2 cellular contexts compared by ENCODE assay signal in the genomic region with DNA sequence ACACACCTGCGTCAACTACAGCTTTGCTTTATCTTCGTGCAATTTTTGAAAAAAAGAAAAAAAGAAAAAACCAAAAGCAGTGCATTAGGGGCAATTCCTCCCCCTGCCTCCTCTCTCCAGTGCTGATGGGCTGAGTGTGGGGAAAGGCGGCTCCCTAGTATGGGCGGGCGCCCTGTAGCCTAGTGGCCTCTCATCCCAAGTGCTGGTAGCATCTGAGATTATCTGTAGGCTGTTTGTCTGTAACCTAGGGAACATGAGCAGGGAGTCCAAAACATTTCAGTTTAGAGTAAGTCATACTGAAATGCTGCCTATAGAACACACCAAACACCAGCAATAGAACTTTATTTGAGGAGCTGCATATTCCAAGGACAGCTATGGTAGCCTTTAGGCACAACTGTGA.
TF ChIP-seq lines count a peak whose summit lies in the region.

No MANE protein-coding gene starts in this region.

TF ChIP-seq in K562, 482 proteins besides CTCF, POLR2A, EP300 and RAD21:
- TF ChIP-seq HNRNPL (IDR thresholded peaks at IDR 0.05; ENCODE audit: low read depth, low read length), result no peak
- TF ChIP-seq, protein P1, sequence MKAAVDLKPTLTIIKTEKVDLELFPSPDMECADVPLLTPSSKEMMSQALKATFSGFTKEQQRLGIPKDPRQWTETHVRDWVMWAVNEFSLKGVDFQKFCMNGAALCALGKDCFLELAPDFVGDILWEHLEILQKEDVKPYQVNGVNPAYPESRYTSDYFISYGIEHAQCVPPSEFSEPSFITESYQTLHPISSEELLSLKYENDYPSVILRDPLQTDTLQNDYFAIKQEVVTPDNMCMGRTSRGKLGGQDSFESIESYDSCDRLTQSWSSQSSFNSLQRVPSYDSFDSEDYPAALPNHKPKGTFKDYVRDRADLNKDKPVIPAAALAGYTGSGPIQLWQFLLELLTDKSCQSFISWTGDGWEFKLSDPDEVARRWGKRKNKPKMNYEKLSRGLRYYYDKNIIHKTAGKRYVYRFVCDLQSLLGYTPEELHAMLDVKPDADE (conservative IDR thresholded peaks at IDR 0.05; ENCODE audit: control insufficient read depth, low read depth, low read length), result no peak
- TF ChIP-seq, protein P2, sequence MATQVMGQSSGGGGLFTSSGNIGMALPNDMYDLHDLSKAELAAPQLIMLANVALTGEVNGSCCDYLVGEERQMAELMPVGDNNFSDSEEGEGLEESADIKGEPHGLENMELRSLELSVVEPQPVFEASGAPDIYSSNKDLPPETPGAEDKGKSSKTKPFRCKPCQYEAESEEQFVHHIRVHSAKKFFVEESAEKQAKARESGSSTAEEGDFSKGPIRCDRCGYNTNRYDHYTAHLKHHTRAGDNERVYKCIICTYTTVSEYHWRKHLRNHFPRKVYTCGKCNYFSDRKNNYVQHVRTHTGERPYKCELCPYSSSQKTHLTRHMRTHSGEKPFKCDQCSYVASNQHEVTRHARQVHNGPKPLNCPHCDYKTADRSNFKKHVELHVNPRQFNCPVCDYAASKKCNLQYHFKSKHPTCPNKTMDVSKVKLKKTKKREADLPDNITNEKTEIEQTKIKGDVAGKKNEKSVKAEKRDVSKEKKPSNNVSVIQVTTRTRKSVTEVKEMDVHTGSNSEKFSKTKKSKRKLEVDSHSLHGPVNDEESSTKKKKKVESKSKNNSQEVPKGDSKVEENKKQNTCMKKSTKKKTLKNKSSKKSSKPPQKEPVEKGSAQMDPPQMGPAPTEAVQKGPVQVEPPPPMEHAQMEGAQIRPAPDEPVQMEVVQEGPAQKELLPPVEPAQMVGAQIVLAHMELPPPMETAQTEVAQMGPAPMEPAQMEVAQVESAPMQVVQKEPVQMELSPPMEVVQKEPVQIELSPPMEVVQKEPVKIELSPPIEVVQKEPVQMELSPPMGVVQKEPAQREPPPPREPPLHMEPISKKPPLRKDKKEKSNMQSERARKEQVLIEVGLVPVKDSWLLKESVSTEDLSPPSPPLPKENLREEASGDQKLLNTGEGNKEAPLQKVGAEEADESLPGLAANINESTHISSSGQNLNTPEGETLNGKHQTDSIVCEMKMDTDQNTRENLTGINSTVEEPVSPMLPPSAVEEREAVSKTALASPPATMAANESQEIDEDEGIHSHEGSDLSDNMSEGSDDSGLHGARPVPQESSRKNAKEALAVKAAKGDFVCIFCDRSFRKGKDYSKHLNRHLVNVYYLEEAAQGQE (CRISPR knock-in tag; IDR thresholded peaks at IDR 0.05; ENCODE audit: low read depth), result no peak
- TF ChIP-seq, protein P3, sequence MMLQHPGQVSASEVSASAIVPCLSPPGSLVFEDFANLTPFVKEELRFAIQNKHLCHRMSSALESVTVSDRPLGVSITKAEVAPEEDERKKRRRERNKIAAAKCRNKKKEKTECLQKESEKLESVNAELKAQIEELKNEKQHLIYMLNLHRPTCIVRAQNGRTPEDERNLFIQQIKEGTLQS (IDR thresholded peaks at IDR 0.05), result no peak
- TF ChIP-seq, protein P3 (CRISPR knock-in tag; conservative IDR thresholded peaks at IDR 0.05), result no peak
- no peak for TF ChIP-seq U2AF1 (optimal IDR thresholded peaks at IDR 0.05; ENCODE audit: low read depth, low read length)
- TF ChIP-seq NONO (IDR thresholded peaks at IDR 0.05; ENCODE audit: low read depth in 2 of 2, low read length in 1 of 2), result no peak
- TF ChIP-seq MECOM (CRISPR knock-in tag; IDR thresholded peaks at IDR 0.05), result no peak
- TF ChIP-seq NR2C1 (IDR thresholded peaks at IDR 0.05), result no peak
- TF ChIP-seq NR2C1 (tag; IDR thresholded peaks at IDR 0.05), result no peak
- TF ChIP-seq GABPA (tag; conservative IDR thresholded peaks at IDR 0.05; ENCODE audit: low read depth), result no peak
- no peak for TF ChIP-seq ZNF354B (CRISPR knock-in tag; IDR thresholded peaks at IDR 0.05)
- TF ChIP-seq BHLHE40 (IDR thresholded peaks at IDR 0.05; ENCODE audit: low read length), result no peak
- no peak for TF ChIP-seq ZNF561 (CRISPR knock-in tag; conservative IDR thresholded peaks at IDR 0.05)
- TF ChIP-seq, protein P4, sequence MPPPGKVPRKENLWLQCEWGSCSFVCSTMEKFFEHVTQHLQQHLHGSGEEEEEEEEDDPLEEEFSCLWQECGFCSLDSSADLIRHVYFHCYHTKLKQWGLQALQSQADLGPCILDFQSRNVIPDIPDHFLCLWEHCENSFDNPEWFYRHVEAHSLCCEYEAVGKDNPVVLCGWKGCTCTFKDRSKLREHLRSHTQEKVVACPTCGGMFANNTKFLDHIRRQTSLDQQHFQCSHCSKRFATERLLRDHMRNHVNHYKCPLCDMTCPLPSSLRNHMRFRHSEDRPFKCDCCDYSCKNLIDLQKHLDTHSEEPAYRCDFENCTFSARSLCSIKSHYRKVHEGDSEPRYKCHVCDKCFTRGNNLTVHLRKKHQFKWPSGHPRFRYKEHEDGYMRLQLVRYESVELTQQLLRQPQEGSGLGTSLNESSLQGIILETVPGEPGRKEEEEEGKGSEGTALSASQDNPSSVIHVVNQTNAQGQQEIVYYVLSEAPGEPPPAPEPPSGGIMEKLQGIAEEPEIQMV (tag; conservative IDR thresholded peaks at IDR 0.05; ENCODE audit: low read depth), result no peak
- TF ChIP-seq GATAD2B (IDR thresholded peaks at IDR 0.05; ENCODE audit: borderline replicate concordance), result no peak
- TF ChIP-seq ZNF830 (CRISPR knock-in tag; IDR thresholded peaks at IDR 0.05), result no peak
- TF ChIP-seq HNRNPUL1 (IDR thresholded peaks at IDR 0.05; ENCODE audit: low read length), result no peak

TF ChIP-seq in H1, 55 proteins besides CTCF, POLR2A, EP300 and RAD21:
- TF ChIP-seq POLR2AphosphoS5 (IDR thresholded peaks at IDR 0.05; ENCODE audit: low read depth, low read length) (no peak), MAFK (IDR thresholded peaks at IDR 0.05; ENCODE audit: low read depth, low read length) (no peak), BCL11A (IDR thresholded peaks at IDR 0.05; ENCODE audit: low read depth in 2 of 2, low read length in 2 of 2) (no peak), GTF2F1 (IDR thresholded peaks at IDR 0.05; ENCODE audit: borderline replicate concordance, low read depth, low read length) (no peak), SP1 (IDR thresholded peaks at IDR 0.05; ENCODE audit: low read depth, low read length) (no peak), FOSL1 (IDR thresholded peaks at IDR 0.05; ENCODE audit: insufficient read depth, low read depth, low read length) (no peak), KDM5A (IDR thresholded peaks at IDR 0.05; ENCODE audit: low read length) (no peak), KDM4A (IDR thresholded peaks at IDR 0.05; ENCODE audit: low read depth, low read length, severe bottlenecking) (no peak), SP4 (IDR thresholded peaks at IDR 0.05; ENCODE audit: low read length) (no peak), EZH2 (IDR thresholded peaks at IDR 0.05; ENCODE audit: low read depth, low read length, severe bottlenecking) (no peak), CBX5 (IDR thresholded peaks at IDR 0.05; ENCODE audit: low read depth, low read length) (no peak), JUN (IDR thresholded peaks at IDR 0.05; ENCODE audit: low read depth, low read length) (no peak), RXRA (IDR thresholded peaks at IDR 0.05; ENCODE audit: insufficient read depth, low read depth, low read length) (no peak), SP2 (IDR thresholded peaks at IDR 0.05; ENCODE audit: low read length) (no peak), POU5F1 (IDR thresholded peaks at IDR 0.05; ENCODE audit: low read depth, low read length) (no peak), HDAC6 (IDR thresholded peaks at IDR 0.05; ENCODE audit: low read depth, low read length) (no peak), YY1 (IDR thresholded peaks at IDR 0.05; ENCODE audit: low read depth, low read length) (no peak)
- TF ChIP-seq, protein P5, sequence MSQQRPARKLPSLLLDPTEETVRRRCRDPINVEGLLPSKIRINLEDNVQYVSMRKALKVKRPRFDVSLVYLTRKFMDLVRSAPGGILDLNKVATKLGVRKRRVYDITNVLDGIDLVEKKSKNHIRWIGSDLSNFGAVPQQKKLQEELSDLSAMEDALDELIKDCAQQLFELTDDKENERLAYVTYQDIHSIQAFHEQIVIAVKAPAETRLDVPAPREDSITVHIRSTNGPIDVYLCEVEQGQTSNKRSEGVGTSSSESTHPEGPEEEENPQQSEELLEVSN (IDR thresholded peaks at IDR 0.05), result no peak
- TF ChIP-seq, protein P6, sequence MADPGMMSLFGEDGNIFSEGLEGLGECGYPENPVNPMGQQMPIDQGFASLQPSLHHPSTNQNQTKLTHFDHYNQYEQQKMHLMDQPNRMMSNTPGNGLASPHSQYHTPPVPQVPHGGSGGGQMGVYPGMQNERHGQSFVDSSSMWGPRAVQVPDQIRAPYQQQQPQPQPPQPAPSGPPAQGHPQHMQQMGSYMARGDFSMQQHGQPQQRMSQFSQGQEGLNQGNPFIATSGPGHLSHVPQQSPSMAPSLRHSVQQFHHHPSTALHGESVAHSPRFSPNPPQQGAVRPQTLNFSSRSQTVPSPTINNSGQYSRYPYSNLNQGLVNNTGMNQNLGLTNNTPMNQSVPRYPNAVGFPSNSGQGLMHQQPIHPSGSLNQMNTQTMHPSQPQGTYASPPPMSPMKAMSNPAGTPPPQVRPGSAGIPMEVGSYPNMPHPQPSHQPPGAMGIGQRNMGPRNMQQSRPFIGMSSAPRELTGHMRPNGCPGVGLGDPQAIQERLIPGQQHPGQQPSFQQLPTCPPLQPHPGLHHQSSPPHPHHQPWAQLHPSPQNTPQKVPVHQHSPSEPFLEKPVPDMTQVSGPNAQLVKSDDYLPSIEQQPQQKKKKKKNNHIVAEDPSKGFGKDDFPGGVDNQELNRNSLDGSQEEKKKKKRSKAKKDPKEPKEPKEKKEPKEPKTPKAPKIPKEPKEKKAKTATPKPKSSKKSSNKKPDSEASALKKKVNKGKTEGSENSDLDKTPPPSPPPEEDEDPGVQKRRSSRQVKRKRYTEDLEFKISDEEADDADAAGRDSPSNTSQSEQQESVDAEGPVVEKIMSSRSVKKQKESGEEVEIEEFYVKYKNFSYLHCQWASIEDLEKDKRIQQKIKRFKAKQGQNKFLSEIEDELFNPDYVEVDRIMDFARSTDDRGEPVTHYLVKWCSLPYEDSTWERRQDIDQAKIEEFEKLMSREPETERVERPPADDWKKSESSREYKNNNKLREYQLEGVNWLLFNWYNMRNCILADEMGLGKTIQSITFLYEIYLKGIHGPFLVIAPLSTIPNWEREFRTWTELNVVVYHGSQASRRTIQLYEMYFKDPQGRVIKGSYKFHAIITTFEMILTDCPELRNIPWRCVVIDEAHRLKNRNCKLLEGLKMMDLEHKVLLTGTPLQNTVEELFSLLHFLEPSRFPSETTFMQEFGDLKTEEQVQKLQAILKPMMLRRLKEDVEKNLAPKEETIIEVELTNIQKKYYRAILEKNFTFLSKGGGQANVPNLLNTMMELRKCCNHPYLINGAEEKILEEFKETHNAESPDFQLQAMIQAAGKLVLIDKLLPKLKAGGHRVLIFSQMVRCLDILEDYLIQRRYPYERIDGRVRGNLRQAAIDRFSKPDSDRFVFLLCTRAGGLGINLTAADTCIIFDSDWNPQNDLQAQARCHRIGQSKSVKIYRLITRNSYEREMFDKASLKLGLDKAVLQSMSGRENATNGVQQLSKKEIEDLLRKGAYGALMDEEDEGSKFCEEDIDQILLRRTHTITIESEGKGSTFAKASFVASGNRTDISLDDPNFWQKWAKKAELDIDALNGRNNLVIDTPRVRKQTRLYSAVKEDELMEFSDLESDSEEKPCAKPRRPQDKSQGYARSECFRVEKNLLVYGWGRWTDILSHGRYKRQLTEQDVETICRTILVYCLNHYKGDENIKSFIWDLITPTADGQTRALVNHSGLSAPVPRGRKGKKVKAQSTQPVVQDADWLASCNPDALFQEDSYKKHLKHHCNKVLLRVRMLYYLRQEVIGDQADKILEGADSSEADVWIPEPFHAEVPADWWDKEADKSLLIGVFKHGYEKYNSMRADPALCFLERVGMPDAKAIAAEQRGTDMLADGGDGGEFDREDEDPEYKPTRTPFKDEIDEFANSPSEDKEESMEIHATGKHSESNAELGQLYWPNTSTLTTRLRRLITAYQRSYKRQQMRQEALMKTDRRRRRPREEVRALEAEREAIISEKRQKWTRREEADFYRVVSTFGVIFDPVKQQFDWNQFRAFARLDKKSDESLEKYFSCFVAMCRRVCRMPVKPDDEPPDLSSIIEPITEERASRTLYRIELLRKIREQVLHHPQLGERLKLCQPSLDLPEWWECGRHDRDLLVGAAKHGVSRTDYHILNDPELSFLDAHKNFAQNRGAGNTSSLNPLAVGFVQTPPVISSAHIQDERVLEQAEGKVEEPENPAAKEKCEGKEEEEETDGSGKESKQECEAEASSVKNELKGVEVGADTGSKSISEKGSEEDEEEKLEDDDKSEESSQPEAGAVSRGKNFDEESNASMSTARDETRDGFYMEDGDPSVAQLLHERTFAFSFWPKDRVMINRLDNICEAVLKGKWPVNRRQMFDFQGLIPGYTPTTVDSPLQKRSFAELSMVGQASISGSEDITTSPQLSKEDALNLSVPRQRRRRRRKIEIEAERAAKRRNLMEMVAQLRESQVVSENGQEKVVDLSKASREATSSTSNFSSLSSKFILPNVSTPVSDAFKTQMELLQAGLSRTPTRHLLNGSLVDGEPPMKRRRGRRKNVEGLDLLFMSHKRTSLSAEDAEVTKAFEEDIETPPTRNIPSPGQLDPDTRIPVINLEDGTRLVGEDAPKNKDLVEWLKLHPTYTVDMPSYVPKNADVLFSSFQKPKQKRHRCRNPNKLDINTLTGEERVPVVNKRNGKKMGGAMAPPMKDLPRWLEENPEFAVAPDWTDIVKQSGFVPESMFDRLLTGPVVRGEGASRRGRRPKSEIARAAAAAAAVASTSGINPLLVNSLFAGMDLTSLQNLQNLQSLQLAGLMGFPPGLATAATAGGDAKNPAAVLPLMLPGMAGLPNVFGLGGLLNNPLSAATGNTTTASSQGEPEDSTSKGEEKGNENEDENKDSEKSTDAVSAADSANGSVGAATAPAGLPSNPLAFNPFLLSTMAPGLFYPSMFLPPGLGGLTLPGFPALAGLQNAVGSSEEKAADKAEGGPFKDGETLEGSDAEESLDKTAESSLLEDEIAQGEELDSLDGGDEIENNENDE (IDR thresholded peaks at IDR 0.05; ENCODE audit: insufficient replicate concordance, low read length), result no peak
- TF ChIP-seq, protein P7, sequence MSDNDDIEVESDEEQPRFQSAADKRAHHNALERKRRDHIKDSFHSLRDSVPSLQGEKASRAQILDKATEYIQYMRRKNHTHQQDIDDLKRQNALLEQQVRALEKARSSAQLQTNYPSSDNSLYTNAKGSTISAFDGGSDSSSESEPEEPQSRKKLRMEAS (IDR thresholded peaks at IDR 0.05), result no peak
